8 cellular contexts compared by ENCODE assay signal in genomic region chr10:109924100-109924499, GRCh38. TPM values are rescaled to one million over a fixed set of nuclear protein-coding genes. Genes with fewer than 3 reads are reported as not detected.
DNase-seq lines count a peak whose midpoint lies in the region; ATAC-seq, FAIRE-seq and TF ChIP-seq lines count a peak whose summit lies in the region.

No MANE protein-coding gene starts in this region.

- TF ChIP-seq CTCF in A549 (IDR thresholded peaks at IDR 0.05) (no peak), MCF 10A (IDR thresholded peaks at IDR 0.05; ENCODE audit: unreplicated experiment) (no peak), natural killer cell (IDR thresholded peaks at IDR 0.05) (no peak), GM10266 (IDR thresholded peaks at IDR 0.05; ENCODE audit: control insufficient read depth, insufficient read depth, low read depth, missing control alignments) (no peak)

- peak overlapping the region; percentile 66 to 96 (median 86) for H3K27ac Mint-ChIP-seq in IgD-negative memory B cell
- peak overlapping the region; percentile 40 for H3K27ac Mint-ChIP-seq in MCF 10A (ENCODE audit: low read depth, unreplicated experiment)
- H3K27ac Mint-ChIP-seq in natural killer cell = peak overlapping the region; percentile 80 to 89

- 92% methylated on average over 7 of the region's 7 CpGs for WGBS in A549 (ENCODE audit: missing lambda C conversion rate)

- intact Hi-C loops in MCF 10A (cut with micrococcal nuclease) = no loop called here
- intact Hi-C loops in natural killer cell (cut with micrococcal nuclease) = loop anchor here (5.0 kb wide), 3 partner anchors 37 to 153 kb away; partner anchors contain the start of gene ADD3

- no peak for TF ChIP-seq EP300 in A549 (IDR thresholded peaks at IDR 0.05)

- H3K4me1 Mint-ChIP-seq in IgD-negative memory B cell (peaks cover 28 to 33% (median 29%) of the 10 kb centered on the region in 3 donors), MCF 10A (ENCODE audit: insufficient read depth, unreplicated experiment) (peaks cover 32% of the 10 kb centered on the region), natural killer cell (peaks cover 47 to 49% of the 10 kb centered on the region in 2 donors)

- CTCF ChIA-PET in A549 (lab: Yijun Ruan, JAX) (no interaction called here), MCF 10A (lab: Yijun Ruan, JAX) (interaction anchor here (0.8 to 1.0 kb wide), 2 partner anchors 10 to 34 kb away, joined by 3 to 5 read pairs; no protein-coding TSS in a partner anchor)

- H3K27me3 Mint-ChIP-seq in IgD-negative memory B cell (no peaks in the 10 kb centered on the region), MCF 10A (ENCODE audit: insufficient read depth, unreplicated experiment) (no peaks in the 10 kb centered on the region), natural killer cell (ENCODE audit: low read depth in 2 of 2) (no peaks in the 10 kb centered on the region)

- FAIRE-seq in A549 (lab: Jason Lieb, UNC) = no peak

- H3K4me1 ChIP-seq in A549 = peaks cover 12% of the 10 kb centered on the region; the same call in 2 of the 3 replicates

- ATAC-seq in A549 (no peak), natural killer cell (no peak), HG02970 (IDR thresholded peaks at IDR 0.05; ENCODE audit: low FRiP score, unreplicated experiment) (no peak), GM18498 (IDR thresholded peaks at IDR 0.05; ENCODE audit: unreplicated experiment) (no peak)

- H3K9me3 Mint-ChIP-seq in IgD-negative memory B cell (no peaks in the 10 kb centered on the region), MCF 10A (ENCODE audit: unreplicated experiment) (no peaks in the 10 kb centered on the region), natural killer cell (no peaks in the 10 kb centered on the region)

- DNase-seq in A549 (ENCODE audit: low read depth in 1 of 2, low spot score in 1 of 2) (no peak), MCF 10A (ENCODE audit: unreplicated experiment) (no peak), natural killer cell (no peak), GM10266 (ENCODE audit: extremely low spot score) (no peak)
- no peak for DNase-seq in activated CD8-positive, alpha-beta memory T cell treated with anti-CD3 and anti-CD28 coated beads, Interleukin-2, amount 50 U/mL, for 4 hours

- H3K9me3 ChIP-seq in A549 = no peaks in the 10 kb centered on the region

- peak overlapping the region in 1 of 2 experiments; percentile 95; a peak in 4 of 6 replicates for H3K27ac ChIP-seq in A549

- TF ChIP-seq POLR2A in A549 (IDR thresholded peaks at IDR 0.05; ENCODE audit: low read length) = no peak

- peak overlapping the region; percentile 93 for H3K4me2 ChIP-seq in A549

- H3K4me3 ChIP-seq in A549 = no peak overlapping the region; the same call in 2 of the 3 replicates

- no TSS peak for BruUV-seq in MCF 10A (replicated peaks; lab: Mats Ljungman, UMichigan)

- TF ChIP-seq RAD21 in A549 (conservative IDR thresholded peaks at IDR 0.05 in 1 of 2, IDR thresholded peaks at IDR 0.05 in 1 of 2) = no peak

- H3K4me3 Mint-ChIP-seq in IgD-negative memory B cell = peak overlapping the region; percentile 87 to 95 (median 88)
- peak overlapping the region; percentile 67 for H3K4me3 Mint-ChIP-seq in MCF 10A (ENCODE audit: unreplicated experiment)
- peak overlapping the region; percentile 78 for H3K4me3 Mint-ChIP-seq in natural killer cell

- POLR2A ChIA-PET in A549 (lab: Yijun Ruan, JAX) = interaction anchor here (1.4 kb wide), 1 partner anchor 10 kb away, joined by 5 read pairs; no protein-coding TSS in a partner anchor
- POLR2A ChIA-PET in MCF 10A (lab: Yijun Ruan, JAX) = interaction anchor here (1.1 to 4.0 kb wide), 10 partner anchors 11 to 85 kb away, joined by 3 to 37 read pairs (median 5); partner anchors contain the start of gene ADD3

- peaks cover 1% of the 10 kb centered on the region for H3K36me3 Mint-ChIP-seq in IgD-negative memory B cell
- peaks cover 6% of the 10 kb centered on the region for H3K36me3 Mint-ChIP-seq in MCF 10A (ENCODE audit: insufficient read depth, unreplicated experiment)
- no peaks in the 10 kb centered on the region for H3K36me3 Mint-ChIP-seq in natural killer cell

TF ChIP-seq in A549, 52 proteins besides CTCF, POLR2A, EP300 and RAD21:
- TF ChIP-seq HOXA7 (CRISPR knock-in tag; IDR thresholded peaks at IDR 0.05) (no peak), HOXB5 (CRISPR knock-in tag; IDR thresholded peaks at IDR 0.05) (no peak), ATOH8 (CRISPR knock-in tag; IDR thresholded peaks at IDR 0.05; ENCODE audit: low read depth) (no peak), BHLHE40 (IDR thresholded peaks at IDR 0.05; ENCODE audit: low read depth, low read length) (no peak), HES2 (IDR thresholded peaks at IDR 0.05) (no peak), CHD2 (IDR thresholded peaks at IDR 0.05; ENCODE audit: low read length, partially characterized antibody) (no peak), CEBPB (IDR thresholded peaks at IDR 0.05) (no peak), SREBF2 (IDR thresholded peaks at IDR 0.05) (no peak), RFX5 (IDR thresholded peaks at IDR 0.05) (no peak), BCL3 (IDR thresholded peaks at IDR 0.05) (no peak), JUN (IDR thresholded peaks at IDR 0.05) (no peak)

RNA-seq across cellular contexts. Expression of gene XPNPEP1, which starts 0.8 kb away (rescaled TPM):
- polyA plus RNA-seq in A549 (2011; rRNA removed) (53.9 and 107 TPM in 2 replicates), A549 (2017; fragmentation: RNase III; extraction: RNeasy Plus Mini Kit Qiagen cat#74134 plus additional on column Dnase treatment) (30.6 to 32.7 TPM (median 32.5 TPM) in 3 replicates), IgD-negative memory B cell (14.7 TPM)
- polyA plus RNA-seq in A549 (2012; cell fraction: cytosol; rRNA removed) = 140 and 153 TPM in 2 replicates
- 122 and 185 TPM in 2 replicates for polyA plus RNA-seq in A549 (2012; cell fraction: nucleus; rRNA removed)
- polyA minus RNA-seq in A549 (2011; rRNA and poly(A)+ RNA removed) = 229 and 246 TPM in 2 replicates
- total RNA-seq in MCF 10A (2022) (51.6 and 52.1 TPM in 2 replicates), natural killer cell (100 to 1,000 TPM; 102 to 118 (median 106) TPM)
